In genomic region chr7:151249732-151250072, GRCh38 we compare ENCODE assay signal across 10 cellular contexts. TPM values are rescaled to one million over a fixed set of nuclear protein-coding genes. Genes with fewer than 3 reads are reported as not detected.
A peak's percentile ranks its signal among the peaks of the same experiment; 100 is the strongest.
DNase-seq lines count a peak whose midpoint lies in the region; ATAC-seq and TF ChIP-seq lines count a peak whose summit lies in the region.
"Had no signal": no experiment of that assay in that cellular context is flagged by ENCODE, and none has a peak within 500 bp of the region (broad histone marks: within the 10 kb centered on the region; RNA-seq: fewer than 3 reads in every experiment).

No MANE protein-coding gene starts in this region.

- H3K4me1 Mint-ChIP-seq in activated CD4-positive, alpha-beta T cell treated with anti-CD3 and anti-CD28 coated beads, Interleukin-2, amount 10 ng/mL, durations not matched to agents 24 days and 14 days: peaks cover 20% of the 10 kb centered on the region

- H3K9me3 ChIP-seq in lower lobe of right lung (no peaks in the 10 kb centered on the region), upper lobe of left lung (no peaks in the 10 kb centered on the region)

- H3K4me1 ChIP-seq in lower lobe of right lung (peaks cover 63% of the 10 kb centered on the region), upper lobe of left lung (peaks cover 43 to 79% (median 59%) of the 10 kb centered on the region in 4 donors)

- H3K4me3 Mint-ChIP-seq in activated CD4-positive, alpha-beta T cell treated with anti-CD3 and anti-CD28 coated beads, Interleukin-2, amount 10 ng/mL, durations not matched to agents 24 days and 14 days: peak overlapping the region; percentile 50

- H3K27ac ChIP-seq in lower lobe of right lung (peak overlapping the region; percentile 89), upper lobe of left lung (peak overlapping the region; percentile 79 to 90 (median 84))

- no peak for TF ChIP-seq POLR2A in upper lobe of left lung (IDR thresholded peaks at IDR 0.05)

- in situ Hi-C loops in T47D (cut with HindIII; ENCODE audit: low pct_unique_long_range_greater_than_20kb, low sequenced_read_pairs): no loop called here

- 19 to 23% methylated on average over 5 of the region's 5 CpGs for WGBS in upper lobe of left lung, 2 donors

- no peak for TF ChIP-seq CTCF in lower lobe of right lung (IDR thresholded peaks at IDR 0.05)
- no peak for TF ChIP-seq CTCF in upper lobe of left lung (IDR thresholded peaks at IDR 0.05)

- H3K4me3 ChIP-seq in lower lobe of right lung (peak overlapping the region; percentile 62), upper lobe of left lung (peak overlapping the region in 3 of 4 donors; percentile 59 to 69 (median 64))

- ATAC-seq in lower lobe of right lung: peak; percentile 36 to 60
- ATAC-seq in upper lobe of left lung (ENCODE audit: low FRiP score in 2 of 2): peak in 1 of 2 donors; percentile 49
- ATAC-seq in HG02623 (IDR thresholded peaks at IDR 0.05; ENCODE audit: unreplicated experiment): no peak

- peaks cover 74% of the 10 kb centered on the region for H3K27me3 Mint-ChIP-seq in activated CD4-positive, alpha-beta T cell treated with anti-CD3 and anti-CD28 coated beads, Interleukin-2, amount 10 ng/mL, durations not matched to agents 24 days and 14 days

- H3K36me3 ChIP-seq in lower lobe of right lung (no peaks in the 10 kb centered on the region), upper lobe of left lung (no peaks in the 10 kb centered on the region)

- no peaks in the 10 kb centered on the region for H3K9me3 Mint-ChIP-seq in activated CD4-positive, alpha-beta T cell treated with anti-CD3 and anti-CD28 coated beads, Interleukin-2, amount 10 ng/mL, durations not matched to agents 24 days and 14 days

- no peak overlapping the region for H3K27ac Mint-ChIP-seq in activated CD4-positive, alpha-beta T cell treated with anti-CD3 and anti-CD28 coated beads, Interleukin-2, amount 10 ng/mL, durations not matched to agents 24 days and 14 days

- H3K27me3 ChIP-seq in lower lobe of right lung (ENCODE audit: low read depth) (peaks cover 24% of the 10 kb centered on the region), upper lobe of left lung (peaks cover 0 to 12% (median 5%) of the 10 kb centered on the region in 4 donors)

- DNase-seq in activated CD4-positive, alpha-beta T cell treated with anti-CD3 and anti-CD28 coated beads, Interleukin-2, amount 10 ng/mL, durations not matched to agents 24 days and 14 days: no peak
- no peak for DNase-seq in activated CD4-positive, alpha-beta T cell treated with anti-CD3 and anti-CD28 coated beads, Interleukin-2, amount 50 U/mL, for 4 hours
- peak; percentile 63 to 67 for DNase-seq in T47D (ENCODE audit: low read depth in 1 of 2, low spot score in 1 of 2)
- DNase-seq in lower lobe of right lung: peak; percentile 72
- peak in 1 of 2 donors; percentile 80 for DNase-seq in upper lobe of left lung
- DNase-seq in NCI-H748 treated with DMSO at 0.1 percent for 48 hours (lab: John Stamatoyannopoulos, UW): no peak
- no peak for DNase-seq in T-helper 9 cell
- DNase-seq: DND-41 had no signal

- no peak for TF ChIP-seq EP300 in upper lobe of left lung (IDR thresholded peaks at IDR 0.05)

- intact Hi-C loops in activated CD4-positive, alpha-beta T cell treated with anti-CD3 and anti-CD28 coated beads, Interleukin-2, amount 10 ng/mL, durations not matched to agents 24 days and 14 days (cut with micrococcal nuclease): loop anchor here (2.0 to 10.0 kb wide), 3 partner anchors 27 to 195 kb away; partner anchors contain the start of gene CRYGN
- intact Hi-C loops in lower lobe of right lung (cut with DNase I): no loop called here

- H3K36me3 Mint-ChIP-seq in activated CD4-positive, alpha-beta T cell treated with anti-CD3 and anti-CD28 coated beads, Interleukin-2, amount 10 ng/mL, durations not matched to agents 24 days and 14 days (ENCODE audit: low read depth): no peaks in the 10 kb centered on the region

RNA-seq across cellular contexts. Expression of gene SMARCD3, which starts 1.2 kb away (rescaled TPM):
- 2.2 and 2.9 TPM in 2 replicates for total RNA-seq in activated CD4-positive, alpha-beta T cell treated with anti-CD3 and anti-CD28 coated beads, Interleukin-2, amount 10 ng/mL, durations not matched to agents 24 days and 14 days
- total RNA-seq in lower lobe of right lung (53.1 TPM), upper lobe of left lung (10 to 100 TPM; 32.8 to 63.9 (median 40.8) TPM)

RNA-seq across cellular contexts. Expression of gene CHPF2, which starts 17.4 kb away (rescaled TPM):
- 42.0 and 46.4 TPM in 2 replicates for total RNA-seq in activated CD4-positive, alpha-beta T cell treated with anti-CD3 and anti-CD28 coated beads, Interleukin-2, amount 10 ng/mL, durations not matched to agents 24 days and 14 days
- total RNA-seq in lower lobe of right lung (34.7 TPM), upper lobe of left lung (10 to 100 TPM; 34.4 to 69.1 (median 47.4) TPM)

RNA-seq across cellular contexts. Expression of gene ABCF2, which starts 22.7 kb away (rescaled TPM):
- total RNA-seq in activated CD4-positive, alpha-beta T cell treated with anti-CD3 and anti-CD28 coated beads, Interleukin-2, amount 10 ng/mL, durations not matched to agents 24 days and 14 days: 84.6 and 90.3 TPM in 2 replicates
- 23.3 TPM for total RNA-seq in lower lobe of right lung
- 10 to 100 TPM; 19.8 to 48.2 (median 28.6) TPM for total RNA-seq in upper lobe of left lung

RNA-seq across cellular contexts. Expression of gene H2BK1, which starts 39.4 kb away (rescaled TPM):
- 0.83 TPM in 1 of 2 replicates, not detected in the other for total RNA-seq in activated CD4-positive, alpha-beta T cell treated with anti-CD3 and anti-CD28 coated beads, Interleukin-2, amount 10 ng/mL, durations not matched to agents 24 days and 14 days
- total RNA-seq in lower lobe of right lung: not detected
- total RNA-seq in upper lobe of left lung: not detected
- total RNA-seq: lung microvascular endothelial cell had no signal

Comparison
In these comparisons a context has a peak if more than half of its experiments do, and no peak if none do; other contexts are left out.
1. DNase-seq: peak in T47D (2 of 2) and lower lobe of right lung (single experiment); none in activated CD4-positive, alpha-beta T cell treated with anti-CD3 and anti-CD28 coated beads, Interleukin-2, amount 10 ng/mL, durations not matched to agents 24 days and 14 days (single experiment), activated CD4-positive, alpha-beta T cell treated with anti-CD3 and anti-CD28 coated beads, Interleukin-2, amount 50 U/mL, for 4 hours (0 of 2), NCI-H748 treated with DMSO at 0.1 percent for 48 hours (single experiment) and T-helper 9 cell (single experiment).